In genomic region chr1:242585616-242586354, GRCh38 we compare ENCODE assay signal across 24 cellular contexts.
DNase-seq lines count a peak whose midpoint lies in the region; ATAC-seq, FAIRE-seq and TF ChIP-seq lines count a peak whose summit lies in the region.
"Had no signal": no experiment of that assay in that cellular context is flagged by ENCODE, and none has a peak within 500 bp of the region (broad histone marks: within the 10 kb centered on the region; RNA-seq: fewer than 3 reads in every experiment).

No MANE protein-coding gene starts in this region.

- DNase-seq in astrocyte (ENCODE audit: low read depth): no peak
- no peak for DNase-seq in activated CD4-positive, alpha-beta T cell treated with anti-CD3 and anti-CD28 coated beads for 36 hours
- DNase-seq in NCI-H748 (lab: John Stamatoyannopoulos, UW; ENCODE audit: unreplicated experiment): no peak
- DNase-seq in sigmoid colon: no peak
- DNase-seq: BE2C; CD4-positive, CD25-positive, alpha-beta regulatory T cell; COR-L47; DMS79; GM23248; IMR-90; NCI-H1092 treated with DMSO at 0.1 percent for 48 hours; NCI-H1436 treated with DMSO at 0.1 percent for 48 hours; NCI-H2029 treated with DMSO at 0.1 percent for 48 hours; NCI-H226; NCI-H510A treated with DMSO at 0.1 percent for 48 hours; NCI-H774; NK-92 treated with Interleukin-12 subunit alpha and Interleukin-12 subunit beta, amount 100 ng/mL, for 24 hours; SIG-M5; SK-N-SH had no signal

- WGBS in sigmoid colon, 2 donors: 88 to 90% methylated on average over 10 of the region's 10 CpGs

- TF ChIP-seq CTCF in astrocyte (IDR thresholded peaks at IDR 0.05; ENCODE audit: insufficient read depth, low read depth, low read length) (no peak), sigmoid colon (IDR thresholded peaks at IDR 0.05) (no peak)

- H3K9me3 Mint-ChIP-seq in astrocyte (ENCODE audit: unreplicated experiment): peaks cover 2% of the 10 kb centered on the region
- no peaks in the 10 kb centered on the region for H3K9me3 Mint-ChIP-seq in activated CD4-positive, alpha-beta T cell treated with anti-CD3 and anti-CD28 coated beads for 36 hours (ENCODE audit: low read depth)

- H3K27ac ChIP-seq in HUES48 (ENCODE audit: low read depth, low read length) (peak overlapping the region; percentile 93), astrocyte (ENCODE audit: low read depth, low read length) (no peak overlapping the region), iPS-18a (ENCODE audit: low read length) (peak overlapping the region; percentile 38), sigmoid colon (no peak overlapping the region)
- H3K27ac ChIP-seq: GM23248, KMS-11 had no signal

- H3K27me3 Mint-ChIP-seq in astrocyte (ENCODE audit: low read depth, unreplicated experiment): no peaks in the 10 kb centered on the region
- no peaks in the 10 kb centered on the region for H3K27me3 Mint-ChIP-seq in activated CD4-positive, alpha-beta T cell treated with anti-CD3 and anti-CD28 coated beads for 36 hours
- H3K27me3 Mint-ChIP-seq: CD4-positive, CD25-positive, alpha-beta regulatory T cell had no signal

- CTCF ChIA-PET in activated CD4-positive, alpha-beta T cell treated with anti-CD3 and anti-CD28 coated beads for 36 hours (lab: Charles Lee): no interaction called here

- no peaks in the 10 kb centered on the region for H3K79me2 ChIP-seq in astrocyte (ENCODE audit: insufficient read depth, low read length)

- H3K9ac ChIP-seq in HUES48 (ENCODE audit: low read depth, low read length) (0 out of 2 replicates have a peak overlapping the region, but pooled peaks have one; percentile 27), astrocyte (ENCODE audit: low read length) (no peak overlapping the region), iPS-18a (ENCODE audit: low read length) (no peak overlapping the region)
- H3K9ac ChIP-seq: GM23248, KMS-11, SK-N-SH had no signal

- H3K4me2 ChIP-seq in astrocyte (ENCODE audit: low read length): no peak overlapping the region
- H3K4me2 ChIP-seq: KMS-11, SK-N-SH had no signal

- H2AFZ ChIP-seq in astrocyte (ENCODE audit: low read depth, low read length): no peak overlapping the region
- H2AFZ ChIP-seq: GM23248 had no signal

- no peaks in the 10 kb centered on the region for H4K20me1 ChIP-seq in astrocyte (ENCODE audit: insufficient read depth, low read length)

- H3K36me3 ChIP-seq in HUES48 (ENCODE audit: control insufficient read depth, insufficient read depth, low read length) (no peaks in the 10 kb centered on the region), astrocyte (ENCODE audit: insufficient read depth, low read length) (no peaks in the 10 kb centered on the region), iPS-18a (ENCODE audit: control insufficient read depth, low read depth, low read length) (no peaks in the 10 kb centered on the region), sigmoid colon (no peaks in the 10 kb centered on the region)
- H3K36me3 ChIP-seq: BE2C had no signal

- no peak for TF ChIP-seq EP300 in sigmoid colon (IDR thresholded peaks at IDR 0.05)

- H3K9me3 ChIP-seq in HUES48 (ENCODE audit: control insufficient read depth, insufficient read depth, low read length) (peaks cover 22% of the 10 kb centered on the region), astrocyte (ENCODE audit: insufficient read depth, low read depth, low read length) (no peaks in the 10 kb centered on the region), iPS-18a (ENCODE audit: control insufficient read depth, low read depth, low read length) (peaks cover 3% of the 10 kb centered on the region), sigmoid colon (no peaks in the 10 kb centered on the region)
- H3K9me3 ChIP-seq: BE2C, SK-N-SH had no signal

- H3K36me3 Mint-ChIP-seq in astrocyte (ENCODE audit: low read depth, unreplicated experiment): no peaks in the 10 kb centered on the region
- H3K36me3 Mint-ChIP-seq in activated CD4-positive, alpha-beta T cell treated with anti-CD3 and anti-CD28 coated beads for 36 hours (ENCODE audit: low read depth): no peaks in the 10 kb centered on the region
- H3K36me3 Mint-ChIP-seq: CD4-positive, CD25-positive, alpha-beta regulatory T cell had no signal

- no peak for TF ChIP-seq POLR2A in sigmoid colon (IDR thresholded peaks at IDR 0.05)

- peaks cover 14% of the 10 kb centered on the region; the same call in 1 of the 2 replicates for H3K4me1 ChIP-seq in HUES48 (ENCODE audit: control insufficient read depth, insufficient read depth, low read length)
- H3K4me1 ChIP-seq in astrocyte (ENCODE audit: insufficient read depth, low read length): no peaks in the 10 kb centered on the region
- peaks cover 12% of the 10 kb centered on the region for H3K4me1 ChIP-seq in iPS-18a (ENCODE audit: control insufficient read depth, low read depth, low read length)
- H3K4me1 ChIP-seq in sigmoid colon: no peaks in the 10 kb centered on the region
- H3K4me1 ChIP-seq: BE2C had no signal

- no peaks in the 10 kb centered on the region for H3K4me1 Mint-ChIP-seq in astrocyte (ENCODE audit: low read depth, unreplicated experiment)
- no peaks in the 10 kb centered on the region for H3K4me1 Mint-ChIP-seq in activated CD4-positive, alpha-beta T cell treated with anti-CD3 and anti-CD28 coated beads for 36 hours
- H3K4me1 Mint-ChIP-seq: CD4-positive, CD25-positive, alpha-beta regulatory T cell had no signal

- intact Hi-C loops in activated CD4-positive, alpha-beta T cell treated with anti-CD3 and anti-CD28 coated beads for 36 hours (cut with DNase I, micrococcal nuclease): no loop called here
- intact Hi-C loops in sigmoid colon (cut with DNase I): no loop called here

- no peak overlapping the region for H3K4me3 Mint-ChIP-seq in astrocyte (ENCODE audit: unreplicated experiment)
- H3K4me3 Mint-ChIP-seq in activated CD4-positive, alpha-beta T cell treated with anti-CD3 and anti-CD28 coated beads for 36 hours: no peak overlapping the region
- H3K4me3 Mint-ChIP-seq: CD4-positive, CD25-positive, alpha-beta regulatory T cell had no signal

- H3K27ac Mint-ChIP-seq in astrocyte (ENCODE audit: unreplicated experiment): peak overlapping the region; percentile 27
- no peak overlapping the region for H3K27ac Mint-ChIP-seq in activated CD4-positive, alpha-beta T cell treated with anti-CD3 and anti-CD28 coated beads for 36 hours
- H3K27ac Mint-ChIP-seq: CD4-positive, CD25-positive, alpha-beta regulatory T cell had no signal

- no peak for ATAC-seq in activated CD4-positive, alpha-beta T cell treated with anti-CD3 and anti-CD28 coated beads for 36 hours
- ATAC-seq in GM18511 (IDR thresholded peaks at IDR 0.05; ENCODE audit: unreplicated experiment): no peak
- ATAC-seq: Panc1 had no signal

- no peak for FAIRE-seq in astrocyte (lab: Jason Lieb, UNC)

- POLR2A ChIA-PET in activated CD4-positive, alpha-beta T cell treated with anti-CD3 and anti-CD28 coated beads for 36 hours (lab: Charles Lee): no interaction called here

- H3K4me3 ChIP-seq in HUES48 (ENCODE audit: low read depth, low read length) (no peak overlapping the region; the same call in 1 of the 2 replicates), astrocyte (ENCODE audit: insufficient read depth, low read depth, low read length) (no peak overlapping the region), iPS-18a (ENCODE audit: low read length) (peak overlapping the region; percentile 7), sigmoid colon (no peak overlapping the region)
- H3K4me3 ChIP-seq: GM23248 had no signal

- H3K27me3 ChIP-seq in HUES48 (ENCODE audit: control insufficient read depth, insufficient read depth, low read length) (no peaks in the 10 kb centered on the region), astrocyte (ENCODE audit: insufficient read depth, low read length) (no peaks in the 10 kb centered on the region), iPS-18a (ENCODE audit: control insufficient read depth, insufficient read depth, low read length) (no peaks in the 10 kb centered on the region), sigmoid colon (no peaks in the 10 kb centered on the region)
- H3K27me3 ChIP-seq: BE2C had no signal

Comparison
In these comparisons a context has a peak if more than half of its experiments do, and no peak if none do; other contexts are left out.
1. H3K27ac ChIP-seq: peak in HUES48 (single experiment) and iPS-18a (single experiment); none in astrocyte (single experiment) and sigmoid colon (0 of 4).